ENCODE assay signal across 8 cellular contexts in genomic region chr7:47581442-47581820, GRCh38.
DNase-seq lines count a peak whose midpoint lies in the region; ATAC-seq and TF ChIP-seq lines count a peak whose summit lies in the region.

No MANE protein-coding gene starts in this region.

- CTCF ChIA-PET in HEK293 (lab: Yijun Ruan, JAX), result interaction anchor here (1.2 to 1.3 kb wide), 4 partner anchors 20 to 238 kb away, joined by 4 to 6 read pairs (median 5); no protein-coding TSS in a partner anchor

- H3K27me3 ChIP-seq in iPS DF 6.9 (ENCODE audit: control insufficient read depth, insufficient read depth, low read length), result peaks cover 4% of the 10 kb centered on the region; the same call in 1 of the 2 replicates

- DNase-seq in iPS DF 6.9 (ENCODE audit: low read depth, low spot score), result no peak
- DNase-seq in skeletal muscle cell (ENCODE audit: low read depth), result no peak
- no peak for DNase-seq in stimulated activated CD4-positive, alpha-beta T cell treated with anti-CD3 and anti-CD28 coated beads, Interleukin-15, amount 100 ng/mL, for 24 hours
- no peak for DNase-seq in superior temporal gyrus (ENCODE audit: extremely low spot score)
- no peak for DNase-seq in NCI-H345 treated with DMSO at 0.1 percent for 48 hours (lab: John Stamatoyannopoulos, UW; ENCODE audit: unreplicated experiment)

- H3K4me1 ChIP-seq in HEK293 (ENCODE audit: control insufficient read depth, insufficient read depth, low read length) (no peaks in the 10 kb centered on the region; the same call in 1 of the 2 replicates), iPS DF 6.9 (ENCODE audit: control insufficient read depth, insufficient read depth, low read length) (peaks cover 7% of the 10 kb centered on the region)

- H3K27ac ChIP-seq in HEK293 (ENCODE audit: extremely low read depth, low read depth, low read length) (peak overlapping the region; percentile 62; the same call in 1 of the 2 replicates), iPS DF 6.9 (ENCODE audit: low read length) (no peak overlapping the region)

- peak overlapping the region; percentile 64 for H3K4me3 ChIP-seq in HEK293 (ENCODE audit: low read depth, low read length)
- peak overlapping the region; percentile 94 for H3K4me3 ChIP-seq in WI38 (ENCODE audit: low read depth, low read length)
- H3K4me3 ChIP-seq in iPS DF 6.9 (ENCODE audit: low read length), result peak overlapping the region; percentile 48
- H3K4me3 ChIP-seq in skeletal muscle cell (ENCODE audit: low read depth, low read length), result peak overlapping the region; percentile 81

- no peak for ATAC-seq in GM19328 (IDR thresholded peaks at IDR 0.05; ENCODE audit: unreplicated experiment)

- TF ChIP-seq CTCF in HEK293 (tag by site-specific recombination; IDR thresholded peaks at IDR 0.05) (no peak), WI38 (IDR thresholded peaks at IDR 0.05; ENCODE audit: low read depth, low read length) (no peak)

- no CpG with 5 or more reads among the region's 36 CpGs for WGBS in iPS DF 6.9 (ENCODE audit: insufficient coverage, insufficient read length)

- H3K36me3 ChIP-seq in HEK293 (ENCODE audit: control insufficient read depth in 2 of 2, insufficient read depth in 1 of 2, low read length in 2 of 2) (no peaks in the 10 kb centered on the region), iPS DF 6.9 (ENCODE audit: control insufficient read depth, insufficient read depth, low read length) (no peaks in the 10 kb centered on the region)

- H3K9me3 ChIP-seq in HEK293 (ENCODE audit: control insufficient read depth, insufficient read depth, low read depth, low read length), result no peaks in the 10 kb centered on the region
- H3K9me3 ChIP-seq in iPS DF 6.9 (ENCODE audit: control insufficient read depth, insufficient read depth, low read length), result no peaks in the 10 kb centered on the region

- POLR2A ChIA-PET in HEK293 (lab: Yijun Ruan, JAX), result no interaction called here

TF ChIP-seq in HEK293, 187 proteins besides CTCF, POLR2A, EP300 and RAD21:
- TF ChIP-seq REST (tag by site-specific recombination; IDR thresholded peaks at IDR 0.05), result no peak
- TF ChIP-seq SALL2 (tag by site-specific recombination; IDR thresholded peaks at IDR 0.05; ENCODE audit: borderline replicate concordance), result no peak
- TF ChIP-seq GLI4 (tag by site-specific recombination; IDR thresholded peaks at IDR 0.05), result no peak
- no peak for TF ChIP-seq ZNF24 (tag by site-specific recombination; IDR thresholded peaks at IDR 0.05)
- TF ChIP-seq ZNF426 (tag by site-specific recombination; IDR thresholded peaks at IDR 0.05), result no peak
- TF ChIP-seq KLF17 (tag by site-specific recombination; IDR thresholded peaks at IDR 0.05), result no peak
- TF ChIP-seq ZNF292 (tag by site-specific recombination; IDR thresholded peaks at IDR 0.05; ENCODE audit: borderline replicate concordance, low read depth), result no peak
- TF ChIP-seq ZNF692 (tag by site-specific recombination; IDR thresholded peaks at IDR 0.05), result no peak
- no peak for TF ChIP-seq ATF2 (tag by site-specific recombination; IDR thresholded peaks at IDR 0.05; ENCODE audit: low read depth)
- no peak for TF ChIP-seq ZNF621 (tag by site-specific recombination; IDR thresholded peaks at IDR 0.05)
- TF ChIP-seq FEZF1 (tag by site-specific recombination; IDR thresholded peaks at IDR 0.05), result no peak
- TF ChIP-seq ZNF202 (tag by site-specific recombination; IDR thresholded peaks at IDR 0.05; ENCODE audit: borderline replicate concordance), result no peak
- TF ChIP-seq PRDM4 (tag by site-specific recombination; IDR thresholded peaks at IDR 0.05), result no peak
- TF ChIP-seq ZNF747 (tag by site-specific recombination; IDR thresholded peaks at IDR 0.05), result no peak
- no peak for TF ChIP-seq ZNF777 (tag by site-specific recombination; IDR thresholded peaks at IDR 0.05; ENCODE audit: borderline replicate concordance)
